In genomic region chr6:167139761-167140160, GRCh38 we compare ENCODE assay signal across 15 cellular contexts. TPM values are rescaled to one million over a fixed set of nuclear protein-coding genes. Genes with fewer than 3 reads are reported as not detected.
A peak's percentile ranks its signal among the peaks of the same experiment; 100 is the strongest.
DNase-seq lines count a peak whose midpoint lies in the region; ATAC-seq and TF ChIP-seq lines count a peak whose summit lies in the region.
"Had no signal": no experiment of that assay in that cellular context is flagged by ENCODE, and none has a peak within 500 bp of the region (broad histone marks: within the 10 kb centered on the region; RNA-seq: fewer than 3 reads in every experiment).

No MANE protein-coding gene starts in this region.

- H3K27me3 ChIP-seq in CD8-positive, alpha-beta memory T cell (ENCODE audit: insufficient read depth, low read length, poor library complexity, severe bottlenecking), result no peaks in the 10 kb centered on the region
- H3K27me3 ChIP-seq in left ventricle myocardium inferior (ENCODE audit: low read depth) (peaks cover 94% of the 10 kb centered on the region), prostate gland (replicated peaks; ENCODE audit: insufficient read depth) (no peaks in the 10 kb centered on the region)

- CTCF ChIA-PET in CD8-positive, alpha-beta memory T cell (lab: Charles Lee), result interaction anchor here (1.4 to 3.1 kb wide), 2 partner anchors 150 to 364 kb away, joined by 4 to 14 read pairs; no protein-coding TSS in a partner anchor
- CTCF ChIA-PET in OCI-LY7 (lab: Charles Lee; ENCODE audit: unreplicated experiment), result interaction anchor here (0.9 kb wide), 1 partner anchor 13 kb away, joined by 3 read pairs; no protein-coding TSS in a partner anchor

- POLR2A ChIA-PET in CD8-positive, alpha-beta memory T cell (lab: Charles Lee), result no interaction called here
- POLR2A ChIA-PET in OCI-LY7 (lab: Charles Lee), result interaction anchor here (0.6 to 3.9 kb wide), 6 partner anchors 17 to 500 kb away, joined by 3 to 23 read pairs (median 3); partner anchors contain the start of gene CCR6

- H3K4me3 Mint-ChIP-seq in CD8-positive, alpha-beta memory T cell, result peak overlapping the region in 1 of 7 donors; percentile 55
- peak overlapping the region; percentile 36 for H3K4me3 Mint-ChIP-seq in glutamatergic neuron (ENCODE audit: unreplicated experiment)
- no peak overlapping the region for H3K4me3 Mint-ChIP-seq in stimulated activated memory B cell treated with anti-CD40 and anti-IgM and Interleukin-4, amounts not matched to agents 10 μg/mL and 1 μg/mL and 100 μg/mL, for 72 hours

- no peak for ATAC-seq in stimulated activated memory B cell treated with anti-CD40 and anti-IgM and Interleukin-4, amounts not matched to agents 10 μg/mL and 1 μg/mL and 100 μg/mL, for 72 hours
- ATAC-seq: K562 had no signal

- peaks cover 21 to 27% (median 23%) of the 10 kb centered on the region in 3 donors for H3K4me1 Mint-ChIP-seq in CD8-positive, alpha-beta memory T cell
- peaks cover 11% of the 10 kb centered on the region for H3K4me1 Mint-ChIP-seq in glutamatergic neuron (ENCODE audit: low read depth, unreplicated experiment)
- H3K4me1 Mint-ChIP-seq in stimulated activated memory B cell treated with anti-CD40 and anti-IgM and Interleukin-4, amounts not matched to agents 10 μg/mL and 1 μg/mL and 100 μg/mL, for 72 hours, result peaks cover 59% of the 10 kb centered on the region

- H3K36me3 ChIP-seq in CD8-positive, alpha-beta memory T cell (ENCODE audit: insufficient read depth, low read length), result no peaks in the 10 kb centered on the region
- H3K36me3 ChIP-seq in OCI-LY7 (ENCODE audit: insufficient read depth, low read length) (no peaks in the 10 kb centered on the region), left ventricle myocardium inferior (no peaks in the 10 kb centered on the region), prostate gland (no peaks in the 10 kb centered on the region)

- no peak overlapping the region for H3K4me2 ChIP-seq in OCI-LY7 (ENCODE audit: low read length)

- peak overlapping the region in 7 of 8 donors; percentile 12 to 93 (median 79) for H3K27ac Mint-ChIP-seq in CD8-positive, alpha-beta memory T cell
- H3K27ac Mint-ChIP-seq in glutamatergic neuron (ENCODE audit: unreplicated experiment), result peak overlapping the region; percentile 24
- H3K27ac Mint-ChIP-seq in stimulated activated memory B cell treated with anti-CD40 and anti-IgM and Interleukin-4, amounts not matched to agents 10 μg/mL and 1 μg/mL and 100 μg/mL, for 72 hours, result peak overlapping the region; percentile 83

- no peak overlapping the region for H2AFZ ChIP-seq in OCI-LY7 (ENCODE audit: low read length)

- peaks cover 0 to 8% of the 10 kb centered on the region in 2 donors for H3K27me3 Mint-ChIP-seq in CD8-positive, alpha-beta memory T cell
- H3K27me3 Mint-ChIP-seq in glutamatergic neuron (ENCODE audit: unreplicated experiment), result peaks cover 3% of the 10 kb centered on the region
- H3K27me3 Mint-ChIP-seq in stimulated activated memory B cell treated with anti-CD40 and anti-IgM and Interleukin-4, amounts not matched to agents 10 μg/mL and 1 μg/mL and 100 μg/mL, for 72 hours, result no peaks in the 10 kb centered on the region

- TF ChIP-seq POLR2A in prostate gland (IDR thresholded peaks at IDR 0.05), result no peak

- H3K4me3 ChIP-seq in CD8-positive, alpha-beta memory T cell (ENCODE audit: low read length), result no peak overlapping the region
- H3K4me3 ChIP-seq in OCI-LY7 (ENCODE audit: low read depth, low read length, poor library complexity, severe bottlenecking), result no peak overlapping the region
- no peak overlapping the region for H3K4me3 ChIP-seq in left ventricle myocardium inferior
- no peak overlapping the region for H3K4me3 ChIP-seq in prostate gland
- H3K4me3 ChIP-seq: K562 had no signal

- peaks cover 0 to 21% (median 3%) of the 10 kb centered on the region in 3 donors for H3K36me3 Mint-ChIP-seq in CD8-positive, alpha-beta memory T cell
- H3K36me3 Mint-ChIP-seq in glutamatergic neuron (ENCODE audit: unreplicated experiment), result peaks cover 8% of the 10 kb centered on the region
- peaks cover 14% of the 10 kb centered on the region for H3K36me3 Mint-ChIP-seq in stimulated activated memory B cell treated with anti-CD40 and anti-IgM and Interleukin-4, amounts not matched to agents 10 μg/mL and 1 μg/mL and 100 μg/mL, for 72 hours

- H3K79me2 ChIP-seq in OCI-LY7 (ENCODE audit: insufficient read depth, low read depth, low read length), result no peaks in the 10 kb centered on the region

- 95% methylated on average over 4 of the region's 4 CpGs for WGBS in prostate gland

- no peaks in the 10 kb centered on the region for H3K9me3 Mint-ChIP-seq in CD8-positive, alpha-beta memory T cell
- H3K9me3 Mint-ChIP-seq in glutamatergic neuron (ENCODE audit: unreplicated experiment), result peaks cover 6% of the 10 kb centered on the region
- H3K9me3 Mint-ChIP-seq in stimulated activated memory B cell treated with anti-CD40 and anti-IgM and Interleukin-4, amounts not matched to agents 10 μg/mL and 1 μg/mL and 100 μg/mL, for 72 hours, result no peaks in the 10 kb centered on the region

- intact Hi-C loops in OCI-LY7 (cut with micrococcal nuclease; ENCODE audit: unreplicated experiment) (loop anchor here (2.0 kb wide), 2 partner anchors 25 to 189 kb away; no protein-coding TSS in a partner anchor), left ventricle myocardium inferior (cut with micrococcal nuclease) (loop anchor here (10.0 kb wide), 1 partner anchor 355 kb away; no protein-coding TSS in a partner anchor), prostate gland (cut with DNase I) (loop anchor here (5.0 kb wide), 2 partner anchors 142 to 352 kb away; partner anchors contain the start of gene CEP43)

- no TSS peak for BruUV-seq in OCI-LY7 (replicated peaks; lab: Mats Ljungman, UMichigan)

- TF ChIP-seq CTCF in OCI-LY7 (conservative IDR thresholded peaks at IDR 0.05; ENCODE audit: low read length), result peak; percentile 50
- TF ChIP-seq CTCF in glutamatergic neuron (IDR thresholded peaks at IDR 0.05; ENCODE audit: partially characterized antibody, unreplicated experiment), result peak; percentile 52
- TF ChIP-seq CTCF in left ventricle myocardium inferior (IDR thresholded peaks at IDR 0.05; ENCODE audit: borderline replicate concordance), result no peak
- TF ChIP-seq CTCF in prostate gland (IDR thresholded peaks at IDR 0.05), result no peak

- H4K20me1 ChIP-seq in OCI-LY7 (ENCODE audit: insufficient read depth, low read length), result no peaks in the 10 kb centered on the region

- no peak overlapping the region for H3K27ac ChIP-seq in CD8-positive, alpha-beta memory T cell (ENCODE audit: low read depth, low read length)
- H3K27ac ChIP-seq in OCI-LY7 (ENCODE audit: low read depth, low read length, poor library complexity, severe bottlenecking) (no peak overlapping the region), left ventricle myocardium inferior (replicated peaks) (no peak overlapping the region), prostate gland (no peak overlapping the region)
- H3K27ac ChIP-seq: HL-60 had no signal

- no peaks in the 10 kb centered on the region for H3K4me1 ChIP-seq in CD8-positive, alpha-beta memory T cell (ENCODE audit: insufficient read depth, low read length)
- H3K4me1 ChIP-seq in OCI-LY7 (ENCODE audit: insufficient read depth, low read length, poor library complexity, severe bottlenecking) (peaks cover 28% of the 10 kb centered on the region), left ventricle myocardium inferior (no peaks in the 10 kb centered on the region), prostate gland (replicated peaks) (no peaks in the 10 kb centered on the region)

- no peaks in the 10 kb centered on the region for H3K9me3 ChIP-seq in CD8-positive, alpha-beta memory T cell (ENCODE audit: low read length)
- H3K9me3 ChIP-seq in OCI-LY7 (ENCODE audit: low read length) (0 out of 2 replicates have a peak, but pooled peaks cover 2% of the 10 kb centered on the region), left ventricle myocardium inferior (replicated peaks) (no peaks in the 10 kb centered on the region), prostate gland (no peaks in the 10 kb centered on the region)

- no peak for DNase-seq in CD8-positive, alpha-beta memory T cell
- DNase-seq in OCI-LY7 (ENCODE audit: low spot score), result peak; percentile 35
- no peak for DNase-seq in glutamatergic neuron
- no peak for DNase-seq in activated CD4-positive, alpha-beta T cell treated with anti-CD3 and anti-CD28 coated beads, Interleukin-2, amount 50 U/mL, for 48 hours
- DNase-seq in left ventricle myocardium inferior, result no peak
- no peak for DNase-seq in prostate gland (ENCODE audit: low spot score)
- DNase-seq: EL, HCEC 1CT, NCI-H1092, NCI-H1694 treated with DMSO at 0.1 percent for 48 hours, SHP77 treated with DMSO at 0.1 percent for 48 hours had no signal

- no peaks in the 10 kb centered on the region for H3K9me2 ChIP-seq in OCI-LY7 (ENCODE audit: insufficient read depth, low read length)

RNA-seq across cellular contexts. Expression of gene CCR6, which starts 16.9 kb away (rescaled TPM):
- 1 to 10 TPM; 3.5 to 3.9 TPM for total RNA-seq in CD8-positive, alpha-beta memory T cell
- polyA plus RNA-seq in CD8-positive, alpha-beta memory T cell, result 47.3 TPM
- total RNA-seq in OCI-LY7 (2014; rRNA removed; shearing (Covaris generic)), result 0.05 and 0.35 TPM in 2 replicates
- total RNA-seq in OCI-LY7 (2022) (0.10 TPM in 1 of 2 replicates, not detected in the other), glutamatergic neuron (ENCODE audit: unreplicated experiment) (not detected), left ventricle myocardium inferior (not detected), prostate gland (not detected)
- total RNA-seq: K562, NCI-H460 had no signal
- polyA plus RNA-seq: K562 had no signal

RNA-seq across cellular contexts. Expression of gene GPR31, which starts 18.0 kb away (rescaled TPM):
- total RNA-seq in CD8-positive, alpha-beta memory T cell, result not detected
- not detected for polyA plus RNA-seq in CD8-positive, alpha-beta memory T cell
- total RNA-seq in OCI-LY7 (2014; rRNA removed; shearing (Covaris generic)), result not detected in 2 replicates
- not detected in 2 replicates for total RNA-seq in OCI-LY7 (2022)
- not detected for total RNA-seq in glutamatergic neuron (ENCODE audit: unreplicated experiment)
- total RNA-seq in left ventricle myocardium inferior, result not detected
- total RNA-seq in prostate gland, result not detected
- total RNA-seq: K562, NCI-H460 had no signal
- polyA plus RNA-seq: K562 had no signal

Comparison
In these comparisons a context has a peak if more than half of its experiments do, and no peak if none do; other contexts are left out.
1. H3K27ac Mint-ChIP-seq: peak in every context shown above with its lines; median percentile 83 in stimulated activated memory B cell treated with anti-CD40 and anti-IgM and Interleukin-4, amounts not matched to agents 10 μg/mL and 1 μg/mL and 100 μg/mL, for 72 hours; 79 in CD8-positive, alpha-beta memory T cell; 24 in glutamatergic neuron.
2. CTCF ChIP-seq: peak in OCI-LY7 (single experiment) and glutamatergic neuron (single experiment); none in left ventricle myocardium inferior (single experiment) and prostate gland (0 of 4).